In the genomic region with DNA sequence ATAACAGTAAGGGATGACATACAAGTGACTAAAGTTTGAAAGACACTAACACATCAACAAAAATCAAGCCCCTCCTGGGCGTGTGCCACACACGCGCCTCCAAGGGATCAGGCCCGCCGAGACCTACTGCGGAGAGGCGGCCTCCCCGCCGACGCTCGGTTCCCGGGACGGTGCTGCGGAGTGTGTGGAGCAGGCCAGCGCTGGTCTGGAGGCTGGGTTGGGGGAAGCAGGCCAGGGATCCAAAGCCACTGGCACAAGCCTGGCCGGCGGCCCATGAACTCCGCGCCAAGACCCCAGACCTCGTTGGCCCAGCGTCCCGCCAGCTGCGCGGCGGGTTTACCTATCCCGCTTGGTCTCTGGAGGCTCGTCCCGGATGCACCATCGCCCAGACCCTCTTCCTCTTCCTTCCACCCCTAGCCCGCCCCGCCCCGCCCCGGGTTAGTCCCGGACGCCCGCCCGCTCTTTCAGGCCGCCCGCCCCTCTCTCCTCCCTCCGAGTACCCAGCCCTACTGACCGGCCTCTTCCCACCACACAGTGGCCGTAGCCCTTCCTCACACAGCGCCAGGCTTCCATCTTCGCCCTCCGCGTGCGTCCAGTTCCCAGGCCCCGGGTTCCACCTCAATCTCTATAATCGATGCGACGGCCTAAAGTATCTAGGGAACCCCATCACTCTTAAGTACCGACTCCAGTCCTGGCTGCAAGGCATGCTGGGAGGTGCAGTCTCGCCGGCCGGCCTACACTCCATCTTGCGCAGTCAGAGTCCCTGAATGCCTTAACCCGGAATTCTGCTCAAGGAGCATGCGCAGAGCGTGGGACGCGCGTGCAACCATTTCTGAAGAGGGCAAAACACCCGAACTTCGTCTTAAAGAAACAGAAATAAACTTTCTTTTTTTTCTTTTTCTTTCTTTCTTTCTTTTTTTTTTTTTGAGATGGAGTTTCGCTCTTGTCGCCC, we compare ENCODE assay signal across 1 cellular context.
TF ChIP-seq lines count a peak whose summit lies in the region.

A gene with protein sequence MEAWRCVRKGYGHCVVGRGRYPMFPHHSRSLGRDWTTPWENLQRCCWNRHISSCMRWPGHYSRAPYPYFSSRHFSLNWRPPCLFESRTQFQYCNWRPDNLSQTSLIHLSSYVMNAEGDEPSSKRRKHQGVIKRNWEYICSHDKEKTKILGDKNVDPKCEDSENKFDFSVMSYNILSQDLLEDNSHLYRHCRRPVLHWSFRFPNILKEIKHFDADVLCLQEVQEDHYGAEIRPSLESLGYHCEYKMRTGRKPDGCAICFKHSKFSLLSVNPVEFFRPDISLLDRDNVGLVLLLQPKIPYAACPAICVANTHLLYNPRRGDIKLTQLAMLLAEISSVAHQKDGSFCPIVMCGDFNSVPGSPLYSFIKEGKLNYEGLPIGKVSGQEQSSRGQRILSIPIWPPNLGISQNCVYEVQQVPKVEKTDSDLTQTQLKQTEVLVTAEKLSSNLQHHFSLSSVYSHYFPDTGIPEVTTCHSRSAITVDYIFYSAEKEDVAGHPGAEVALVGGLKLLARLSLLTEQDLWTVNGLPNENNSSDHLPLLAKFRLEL (minus strand): TSS at position 769 of the 952 bp plus-strand sequence. CDS start 196 bp downstream, at position 573.

TF ChIP-seq in K562, 482 proteins besides CTCF, POLR2A, EP300 and RAD21 (continued from another document and continues in another):
- TF ChIP-seq, protein P1, sequence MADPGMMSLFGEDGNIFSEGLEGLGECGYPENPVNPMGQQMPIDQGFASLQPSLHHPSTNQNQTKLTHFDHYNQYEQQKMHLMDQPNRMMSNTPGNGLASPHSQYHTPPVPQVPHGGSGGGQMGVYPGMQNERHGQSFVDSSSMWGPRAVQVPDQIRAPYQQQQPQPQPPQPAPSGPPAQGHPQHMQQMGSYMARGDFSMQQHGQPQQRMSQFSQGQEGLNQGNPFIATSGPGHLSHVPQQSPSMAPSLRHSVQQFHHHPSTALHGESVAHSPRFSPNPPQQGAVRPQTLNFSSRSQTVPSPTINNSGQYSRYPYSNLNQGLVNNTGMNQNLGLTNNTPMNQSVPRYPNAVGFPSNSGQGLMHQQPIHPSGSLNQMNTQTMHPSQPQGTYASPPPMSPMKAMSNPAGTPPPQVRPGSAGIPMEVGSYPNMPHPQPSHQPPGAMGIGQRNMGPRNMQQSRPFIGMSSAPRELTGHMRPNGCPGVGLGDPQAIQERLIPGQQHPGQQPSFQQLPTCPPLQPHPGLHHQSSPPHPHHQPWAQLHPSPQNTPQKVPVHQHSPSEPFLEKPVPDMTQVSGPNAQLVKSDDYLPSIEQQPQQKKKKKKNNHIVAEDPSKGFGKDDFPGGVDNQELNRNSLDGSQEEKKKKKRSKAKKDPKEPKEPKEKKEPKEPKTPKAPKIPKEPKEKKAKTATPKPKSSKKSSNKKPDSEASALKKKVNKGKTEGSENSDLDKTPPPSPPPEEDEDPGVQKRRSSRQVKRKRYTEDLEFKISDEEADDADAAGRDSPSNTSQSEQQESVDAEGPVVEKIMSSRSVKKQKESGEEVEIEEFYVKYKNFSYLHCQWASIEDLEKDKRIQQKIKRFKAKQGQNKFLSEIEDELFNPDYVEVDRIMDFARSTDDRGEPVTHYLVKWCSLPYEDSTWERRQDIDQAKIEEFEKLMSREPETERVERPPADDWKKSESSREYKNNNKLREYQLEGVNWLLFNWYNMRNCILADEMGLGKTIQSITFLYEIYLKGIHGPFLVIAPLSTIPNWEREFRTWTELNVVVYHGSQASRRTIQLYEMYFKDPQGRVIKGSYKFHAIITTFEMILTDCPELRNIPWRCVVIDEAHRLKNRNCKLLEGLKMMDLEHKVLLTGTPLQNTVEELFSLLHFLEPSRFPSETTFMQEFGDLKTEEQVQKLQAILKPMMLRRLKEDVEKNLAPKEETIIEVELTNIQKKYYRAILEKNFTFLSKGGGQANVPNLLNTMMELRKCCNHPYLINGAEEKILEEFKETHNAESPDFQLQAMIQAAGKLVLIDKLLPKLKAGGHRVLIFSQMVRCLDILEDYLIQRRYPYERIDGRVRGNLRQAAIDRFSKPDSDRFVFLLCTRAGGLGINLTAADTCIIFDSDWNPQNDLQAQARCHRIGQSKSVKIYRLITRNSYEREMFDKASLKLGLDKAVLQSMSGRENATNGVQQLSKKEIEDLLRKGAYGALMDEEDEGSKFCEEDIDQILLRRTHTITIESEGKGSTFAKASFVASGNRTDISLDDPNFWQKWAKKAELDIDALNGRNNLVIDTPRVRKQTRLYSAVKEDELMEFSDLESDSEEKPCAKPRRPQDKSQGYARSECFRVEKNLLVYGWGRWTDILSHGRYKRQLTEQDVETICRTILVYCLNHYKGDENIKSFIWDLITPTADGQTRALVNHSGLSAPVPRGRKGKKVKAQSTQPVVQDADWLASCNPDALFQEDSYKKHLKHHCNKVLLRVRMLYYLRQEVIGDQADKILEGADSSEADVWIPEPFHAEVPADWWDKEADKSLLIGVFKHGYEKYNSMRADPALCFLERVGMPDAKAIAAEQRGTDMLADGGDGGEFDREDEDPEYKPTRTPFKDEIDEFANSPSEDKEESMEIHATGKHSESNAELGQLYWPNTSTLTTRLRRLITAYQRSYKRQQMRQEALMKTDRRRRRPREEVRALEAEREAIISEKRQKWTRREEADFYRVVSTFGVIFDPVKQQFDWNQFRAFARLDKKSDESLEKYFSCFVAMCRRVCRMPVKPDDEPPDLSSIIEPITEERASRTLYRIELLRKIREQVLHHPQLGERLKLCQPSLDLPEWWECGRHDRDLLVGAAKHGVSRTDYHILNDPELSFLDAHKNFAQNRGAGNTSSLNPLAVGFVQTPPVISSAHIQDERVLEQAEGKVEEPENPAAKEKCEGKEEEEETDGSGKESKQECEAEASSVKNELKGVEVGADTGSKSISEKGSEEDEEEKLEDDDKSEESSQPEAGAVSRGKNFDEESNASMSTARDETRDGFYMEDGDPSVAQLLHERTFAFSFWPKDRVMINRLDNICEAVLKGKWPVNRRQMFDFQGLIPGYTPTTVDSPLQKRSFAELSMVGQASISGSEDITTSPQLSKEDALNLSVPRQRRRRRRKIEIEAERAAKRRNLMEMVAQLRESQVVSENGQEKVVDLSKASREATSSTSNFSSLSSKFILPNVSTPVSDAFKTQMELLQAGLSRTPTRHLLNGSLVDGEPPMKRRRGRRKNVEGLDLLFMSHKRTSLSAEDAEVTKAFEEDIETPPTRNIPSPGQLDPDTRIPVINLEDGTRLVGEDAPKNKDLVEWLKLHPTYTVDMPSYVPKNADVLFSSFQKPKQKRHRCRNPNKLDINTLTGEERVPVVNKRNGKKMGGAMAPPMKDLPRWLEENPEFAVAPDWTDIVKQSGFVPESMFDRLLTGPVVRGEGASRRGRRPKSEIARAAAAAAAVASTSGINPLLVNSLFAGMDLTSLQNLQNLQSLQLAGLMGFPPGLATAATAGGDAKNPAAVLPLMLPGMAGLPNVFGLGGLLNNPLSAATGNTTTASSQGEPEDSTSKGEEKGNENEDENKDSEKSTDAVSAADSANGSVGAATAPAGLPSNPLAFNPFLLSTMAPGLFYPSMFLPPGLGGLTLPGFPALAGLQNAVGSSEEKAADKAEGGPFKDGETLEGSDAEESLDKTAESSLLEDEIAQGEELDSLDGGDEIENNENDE (IDR thresholded peaks at IDR 0.05; ENCODE audit: low read depth, low read length), result no peak
- TF ChIP-seq, protein P2, sequence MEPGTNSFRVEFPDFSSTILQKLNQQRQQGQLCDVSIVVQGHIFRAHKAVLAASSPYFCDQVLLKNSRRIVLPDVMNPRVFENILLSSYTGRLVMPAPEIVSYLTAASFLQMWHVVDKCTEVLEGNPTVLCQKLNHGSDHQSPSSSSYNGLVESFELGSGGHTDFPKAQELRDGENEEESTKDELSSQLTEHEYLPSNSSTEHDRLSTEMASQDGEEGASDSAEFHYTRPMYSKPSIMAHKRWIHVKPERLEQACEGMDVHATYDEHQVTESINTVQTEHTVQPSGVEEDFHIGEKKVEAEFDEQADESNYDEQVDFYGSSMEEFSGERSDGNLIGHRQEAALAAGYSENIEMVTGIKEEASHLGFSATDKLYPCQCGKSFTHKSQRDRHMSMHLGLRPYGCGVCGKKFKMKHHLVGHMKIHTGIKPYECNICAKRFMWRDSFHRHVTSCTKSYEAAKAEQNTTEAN (CRISPR knock-in tag; IDR thresholded peaks at IDR 0.05), result peak; percentile 57
- TF ChIP-seq YBX1 (IDR thresholded peaks at IDR 0.05) (no peak), ZBTB17 (CRISPR knock-in tag; IDR thresholded peaks at IDR 0.05) (peak; percentile 78), JUND (IDR thresholded peaks at IDR 0.05; ENCODE audit: borderline replicate concordance, low read depth, low read length) (peak; percentile 55; the same call in 1 of the 2 replicates), JUND (tag; IDR thresholded peaks at IDR 0.05; ENCODE audit: borderline replicate concordance, low read depth, low read length) (peak; percentile 18; the same call in 1 of the 3 replicates), ZZZ3 (IDR thresholded peaks at IDR 0.05) (no peak), BRD4 (IDR thresholded peaks at IDR 0.05) (0 out of 2 replicates have a peak, but pooled peaks have one; percentile 1), MAFK (IDR thresholded peaks at IDR 0.05; ENCODE audit: low read length) (peak; percentile 53; the same call in 1 of the 2 replicates), SREBF1 (IDR thresholded peaks at IDR 0.05; ENCODE audit: borderline replicate concordance, low read depth, low read length) (no peak), ZNF830 (CRISPR knock-in tag; IDR thresholded peaks at IDR 0.05) (no peak), U2AF1 (optimal IDR thresholded peaks at IDR 0.05; ENCODE audit: low read depth, low read length) (peak; percentile 48), RBM22 (IDR thresholded peaks at IDR 0.05; ENCODE audit: low read depth, low read length, poor library complexity, severe bottlenecking) (no peak), E2F3 (CRISPR knock-in tag; IDR thresholded peaks at IDR 0.05) (peak; percentile 52; the same call in 1 of the 2 replicates), PCBP2 (IDR thresholded peaks at IDR 0.05; ENCODE audit: low read depth, low read length, poor library complexity, severe bottlenecking) (no peak), POLR2AphosphoS2 (IDR thresholded peaks at IDR 0.05; ENCODE audit: low read length) (no peak), GABPB1 (CRISPR knock-in tag; IDR thresholded peaks at IDR 0.05) (peak; percentile 46), SAFB2 (IDR thresholded peaks at IDR 0.05; ENCODE audit: borderline replicate concordance, low read depth, low read length, severe bottlenecking) (no peak), ZFPM2 (CRISPR knock-in tag; IDR thresholded peaks at IDR 0.05) (no peak), KDM4B (IDR thresholded peaks at IDR 0.05; ENCODE audit: borderline replicate concordance in 2 of 2, low read depth in 1 of 2) (peak in 1 of 2 experiments; percentile 64; a peak in 1 of 4 replicates), TEAD1 (CRISPR knock-in tag; IDR thresholded peaks at IDR 0.05) (peak in 1 of 2 experiments; percentile 87; a peak in 2 of 4 replicates), SRF (CRISPR knock-in tag; IDR thresholded peaks at IDR 0.05) (peak in 1 of 2 experiments; percentile 68; a peak in 2 of 4 replicates), CBX1 (IDR thresholded peaks at IDR 0.05; ENCODE audit: low read depth) (peak; percentile 80), BMI1 (IDR thresholded peaks at IDR 0.05; ENCODE audit: low read length) (no peak), LCOR (CRISPR knock-in tag; IDR thresholded peaks at IDR 0.05) (peak; percentile 76), CBX2 (IDR thresholded peaks at IDR 0.05; ENCODE audit: insufficient read depth, low read length, poor library complexity, severe bottlenecking) (no peak), IFI16 (CRISPR knock-in tag; IDR thresholded peaks at IDR 0.05) (no peak), RAD51 (IDR thresholded peaks at IDR 0.05; ENCODE audit: borderline replicate concordance, low read depth) (no peak), MYNN (IDR thresholded peaks at IDR 0.05) (no peak), MYNN (CRISPR knock-in tag; IDR thresholded peaks at IDR 0.05) (no peak), TFAM (CRISPR knock-in tag; conservative IDR thresholded peaks at IDR 0.05) (no peak), DACH1 (IDR thresholded peaks at IDR 0.05; ENCODE audit: partially characterized antibody) (no peak), MCM7 (IDR thresholded peaks at IDR 0.05) (no peak), PTTG1 (tag; IDR thresholded peaks at IDR 0.05; ENCODE audit: low read depth) (no peak), MAFF (IDR thresholded peaks at IDR 0.05; ENCODE audit: low read length) (no peak), MIER1 (IDR thresholded peaks at IDR 0.05; ENCODE audit: low read depth) (no peak), ADNP (tag; IDR thresholded peaks at IDR 0.05) (no peak), OTX1 (CRISPR knock-in tag; IDR thresholded peaks at IDR 0.05) (0 out of 2 replicates have a peak, but pooled peaks have one; percentile 70)
- TF ChIP-seq, protein P3, sequence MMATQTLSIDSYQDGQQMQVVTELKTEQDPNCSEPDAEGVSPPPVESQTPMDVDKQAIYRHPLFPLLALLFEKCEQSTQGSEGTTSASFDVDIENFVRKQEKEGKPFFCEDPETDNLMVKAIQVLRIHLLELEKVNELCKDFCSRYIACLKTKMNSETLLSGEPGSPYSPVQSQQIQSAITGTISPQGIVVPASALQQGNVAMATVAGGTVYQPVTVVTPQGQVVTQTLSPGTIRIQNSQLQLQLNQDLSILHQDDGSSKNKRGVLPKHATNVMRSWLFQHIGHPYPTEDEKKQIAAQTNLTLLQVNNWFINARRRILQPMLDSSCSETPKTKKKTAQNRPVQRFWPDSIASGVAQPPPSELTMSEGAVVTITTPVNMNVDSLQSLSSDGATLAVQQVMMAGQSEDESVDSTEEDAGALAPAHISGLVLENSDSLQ (IDR thresholded peaks at IDR 0.05), result peak; percentile 62
- TF ChIP-seq, protein P4, sequence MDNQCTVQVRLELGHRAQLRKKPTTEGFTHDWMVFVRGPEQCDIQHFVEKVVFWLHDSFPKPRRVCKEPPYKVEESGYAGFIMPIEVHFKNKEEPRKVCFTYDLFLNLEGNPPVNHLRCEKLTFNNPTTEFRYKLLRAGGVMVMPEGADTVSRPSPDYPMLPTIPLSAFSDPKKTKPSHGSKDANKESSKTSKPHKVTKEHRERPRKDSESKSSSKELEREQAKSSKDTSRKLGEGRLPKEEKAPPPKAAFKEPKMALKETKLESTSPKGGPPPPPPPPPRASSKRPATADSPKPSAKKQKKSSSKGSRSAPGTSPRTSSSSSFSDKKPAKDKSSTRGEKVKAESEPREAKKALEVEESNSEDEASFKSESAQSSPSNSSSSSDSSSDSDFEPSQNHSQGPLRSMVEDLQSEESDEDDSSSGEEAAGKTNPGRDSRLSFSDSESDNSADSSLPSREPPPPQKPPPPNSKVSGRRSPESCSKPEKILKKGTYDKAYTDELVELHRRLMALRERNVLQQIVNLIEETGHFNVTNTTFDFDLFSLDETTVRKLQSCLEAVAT (IDR thresholded peaks at IDR 0.05), result no peak; a peak in 1 of 4 replicates
- TF ChIP-seq, protein P5, sequence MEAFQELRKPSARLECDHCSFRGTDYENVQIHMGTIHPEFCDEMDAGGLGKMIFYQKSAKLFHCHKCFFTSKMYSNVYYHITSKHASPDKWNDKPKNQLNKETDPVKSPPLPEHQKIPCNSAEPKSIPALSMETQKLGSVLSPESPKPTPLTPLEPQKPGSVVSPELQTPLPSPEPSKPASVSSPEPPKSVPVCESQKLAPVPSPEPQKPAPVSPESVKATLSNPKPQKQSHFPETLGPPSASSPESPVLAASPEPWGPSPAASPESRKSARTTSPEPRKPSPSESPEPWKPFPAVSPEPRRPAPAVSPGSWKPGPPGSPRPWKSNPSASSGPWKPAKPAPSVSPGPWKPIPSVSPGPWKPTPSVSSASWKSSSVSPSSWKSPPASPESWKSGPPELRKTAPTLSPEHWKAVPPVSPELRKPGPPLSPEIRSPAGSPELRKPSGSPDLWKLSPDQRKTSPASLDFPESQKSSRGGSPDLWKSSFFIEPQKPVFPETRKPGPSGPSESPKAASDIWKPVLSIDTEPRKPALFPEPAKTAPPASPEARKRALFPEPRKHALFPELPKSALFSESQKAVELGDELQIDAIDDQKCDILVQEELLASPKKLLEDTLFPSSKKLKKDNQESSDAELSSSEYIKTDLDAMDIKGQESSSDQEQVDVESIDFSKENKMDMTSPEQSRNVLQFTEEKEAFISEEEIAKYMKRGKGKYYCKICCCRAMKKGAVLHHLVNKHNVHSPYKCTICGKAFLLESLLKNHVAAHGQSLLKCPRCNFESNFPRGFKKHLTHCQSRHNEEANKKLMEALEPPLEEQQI (IDR thresholded peaks at IDR 0.05), result 0 out of 2 replicates have a peak, but pooled peaks have one; percentile 27
